15 cellular contexts compared by ENCODE assay signal in genomic region chr15:99431661-99432091, GRCh38.
DNase-seq lines count a peak whose midpoint lies in the region; ATAC-seq and TF ChIP-seq lines count a peak whose summit lies in the region.
"Had no signal": no experiment of that assay in that cellular context is flagged by ENCODE, and none has a peak within 500 bp of the region (broad histone marks: within the 10 kb centered on the region; RNA-seq: fewer than 3 reads in every experiment).

No MANE protein-coding gene starts in this region.

- no peak for TF ChIP-seq CTCF in lower lobe of right lung (IDR thresholded peaks at IDR 0.05)

- H3K27ac ChIP-seq in lower lobe of right lung: no peak overlapping the region

- peaks cover 29 to 37% (median 29%) of the 10 kb centered on the region in 3 donors for H3K4me1 Mint-ChIP-seq in IgD-negative memory B cell
- H3K4me1 Mint-ChIP-seq in stimulated activated memory B cell treated with anti-CD40 and anti-IgM and Interleukin-4, amounts not matched to agents 10 μg/mL and 1 μg/mL and 100 μg/mL, for 72 hours: peaks cover 67% of the 10 kb centered on the region
- H3K4me1 Mint-ChIP-seq: endodermal cell had no signal

- peak overlapping the region in 2 of 4 donors; percentile 47 to 75 for H3K4me3 Mint-ChIP-seq in IgD-negative memory B cell
- no peak overlapping the region for H3K4me3 Mint-ChIP-seq in stimulated activated memory B cell treated with anti-CD40 and anti-IgM and Interleukin-4, amounts not matched to agents 10 μg/mL and 1 μg/mL and 100 μg/mL, for 72 hours
- H3K4me3 Mint-ChIP-seq: activated naive CD4-positive, alpha-beta T cell treated with anti-CD3 and anti-CD28 coated beads, Interleukin-2, amount 10 ng/mL, durations not matched to agents 7 days and 5 days; endodermal cell had no signal

- H3K9me3 Mint-ChIP-seq in IgD-negative memory B cell: no peaks in the 10 kb centered on the region
- H3K9me3 Mint-ChIP-seq in stimulated activated memory B cell treated with anti-CD40 and anti-IgM and Interleukin-4, amounts not matched to agents 10 μg/mL and 1 μg/mL and 100 μg/mL, for 72 hours: no peaks in the 10 kb centered on the region
- H3K9me3 Mint-ChIP-seq: activated naive CD4-positive, alpha-beta T cell treated with anti-CD3 and anti-CD28 coated beads, Interleukin-2, amount 10 ng/mL, durations not matched to agents 7 days and 5 days; endodermal cell had no signal

- no peaks in the 10 kb centered on the region for H3K36me3 ChIP-seq in lower lobe of right lung

- no peaks in the 10 kb centered on the region for H3K9me3 ChIP-seq in lower lobe of right lung

- H3K4me3 ChIP-seq in lower lobe of right lung: no peak overlapping the region

- intact Hi-C loops in lower lobe of right lung (cut with DNase I): no loop called here

- H3K27me3 Mint-ChIP-seq in IgD-negative memory B cell: no peaks in the 10 kb centered on the region
- H3K27me3 Mint-ChIP-seq in stimulated activated memory B cell treated with anti-CD40 and anti-IgM and Interleukin-4, amounts not matched to agents 10 μg/mL and 1 μg/mL and 100 μg/mL, for 72 hours: no peaks in the 10 kb centered on the region

- DNase-seq in activated effector memory CD4-positive, alpha-beta T cell treated with anti-CD3 and anti-CD28 coated beads, Interleukin-2, amount 50 U/mL, for 16 hours: peak; percentile 46
- no peak for DNase-seq in activated effector memory CD4-positive, alpha-beta T cell treated with Interleukin-2 at 50 U/mL for 16 hours
- DNase-seq in lower lobe of right lung (peak; percentile 37), left lobe of liver (ENCODE audit: low spot score) (no peak), DMS79 (lab: John Stamatoyannopoulos, UW) (no peak)
- DNase-seq: activated CD4-positive, alpha-beta T cell treated with anti-CD3 and anti-CD28 coated beads for 4 hours; endodermal cell; Karpas-422; NCI-H1048; NCI-H1930; stimulated activated naive CD4-positive, alpha-beta T cell treated with Interleukin-2 at 50 U/mL for 16 hours had no signal

- peaks cover 44% of the 10 kb centered on the region for H3K4me1 ChIP-seq in lower lobe of right lung

- peak overlapping the region in 2 of 3 donors; percentile 74 to 83 for H3K27ac Mint-ChIP-seq in IgD-negative memory B cell
- H3K27ac Mint-ChIP-seq in stimulated activated memory B cell treated with anti-CD40 and anti-IgM and Interleukin-4, amounts not matched to agents 10 μg/mL and 1 μg/mL and 100 μg/mL, for 72 hours: peak overlapping the region; percentile 91
- H3K27ac Mint-ChIP-seq: activated naive CD4-positive, alpha-beta T cell treated with anti-CD3 and anti-CD28 coated beads, Interleukin-2, amount 10 ng/mL, durations not matched to agents 7 days and 5 days; endodermal cell had no signal

- H3K36me3 Mint-ChIP-seq in IgD-negative memory B cell: no peaks in the 10 kb centered on the region
- no peaks in the 10 kb centered on the region for H3K36me3 Mint-ChIP-seq in stimulated activated memory B cell treated with anti-CD40 and anti-IgM and Interleukin-4, amounts not matched to agents 10 μg/mL and 1 μg/mL and 100 μg/mL, for 72 hours
- H3K36me3 Mint-ChIP-seq: activated naive CD4-positive, alpha-beta T cell treated with anti-CD3 and anti-CD28 coated beads, Interleukin-2, amount 10 ng/mL, durations not matched to agents 7 days and 5 days had no signal

- no peaks in the 10 kb centered on the region for H3K27me3 ChIP-seq in lower lobe of right lung (ENCODE audit: low read depth)

- ATAC-seq in lower lobe of right lung (no peak), HG03442 (IDR thresholded peaks at IDR 0.05; ENCODE audit: unreplicated experiment) (no peak), left lobe of liver (no peak)
- no peak for ATAC-seq in stimulated activated memory B cell treated with anti-CD40 and anti-IgM and Interleukin-4, amounts not matched to agents 10 μg/mL and 1 μg/mL and 100 μg/mL, for 72 hours

Comparison
In these comparisons a context has a peak if more than half of its experiments do, and no peak if none do; other contexts are left out.
1. DNase-seq: peak in activated effector memory CD4-positive, alpha-beta T cell treated with anti-CD3 and anti-CD28 coated beads, Interleukin-2, amount 50 U/mL, for 16 hours (single experiment) and lower lobe of right lung (single experiment); none in activated effector memory CD4-positive, alpha-beta T cell treated with Interleukin-2 at 50 U/mL for 16 hours (single experiment), left lobe of liver (single experiment) and DMS79 (single experiment).